In the genomic region with DNA sequence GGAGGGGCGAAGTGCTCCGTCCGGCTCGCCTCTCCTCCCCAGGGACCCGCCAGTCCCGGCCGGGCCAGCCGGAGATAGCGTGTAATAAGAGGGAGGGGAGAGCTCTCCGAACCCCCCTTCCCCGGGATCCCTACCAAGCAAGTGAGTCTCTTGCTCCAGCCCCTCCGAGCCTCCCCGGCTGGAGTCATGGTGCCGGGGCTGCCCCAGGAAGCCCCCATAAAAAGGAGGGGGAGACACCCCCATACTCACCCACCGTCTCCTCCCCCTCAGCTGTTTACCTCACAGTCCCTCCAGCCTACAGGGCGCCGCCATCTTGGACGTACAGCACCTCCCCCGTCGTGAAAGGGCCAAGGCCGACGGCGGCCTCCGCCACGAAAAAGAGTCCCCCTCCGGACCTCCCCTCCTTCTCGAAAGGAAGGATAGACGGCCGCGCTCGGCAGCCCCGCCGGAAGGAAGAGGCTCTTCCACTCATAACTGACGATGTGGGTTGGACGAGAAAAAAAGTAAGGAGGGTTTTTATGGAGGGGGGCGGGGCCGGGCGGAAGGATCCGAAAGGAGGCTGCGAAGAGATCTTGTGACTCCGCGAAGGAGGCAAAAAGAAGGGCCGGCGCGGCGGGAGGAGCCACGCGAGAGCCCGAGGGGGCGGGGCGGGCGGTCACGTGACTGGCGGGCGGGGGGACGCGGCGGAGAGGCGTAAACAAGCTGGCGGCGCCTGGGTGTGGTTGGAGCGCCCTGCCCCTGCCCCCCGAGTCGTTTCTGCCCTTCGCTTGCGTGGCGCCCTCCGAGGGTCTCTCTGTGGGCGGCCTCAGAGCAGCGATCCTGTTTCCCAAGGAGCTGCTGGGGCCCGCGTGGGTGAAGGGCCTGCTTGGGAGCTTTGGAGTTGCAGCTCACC, we compare ENCODE assay signal across 8 cellular contexts. TPM values are rescaled to one million over a fixed set of nuclear protein-coding genes. Genes with fewer than 3 reads are reported as not detected.
DNase-seq lines count a peak whose midpoint lies in the region; ATAC-seq and TF ChIP-seq lines count a peak whose summit lies in the region.

A gene (minus strand): TSS at position 323 of the 892 bp plus-strand sequence. CDS start 15,744 bp downstream, outside the sequence.

- CTCF ChIA-PET in AG04450 (lab: Charles Lee) = interaction anchor here (0.8 to 2.8 kb wide), 7 partner anchors 9 to 78 kb away, joined by 3 to 16 read pairs (median 3); no protein-coding TSS in a partner anchor

- DNase-seq in AG04450 (ENCODE audit: low read depth, low spot score) (peak; percentile 90), NCI-H524 (lab: John Stamatoyannopoulos, UW) (peak; percentile 94 to 97), choroid plexus epithelial cell (ENCODE audit: low read depth) (peak; percentile 98), kidney tubule cell (ENCODE audit: low spot score) (peak; percentile 97)
- peak; percentile 97 to 98 for DNase-seq in activated CD4-positive, alpha-beta T cell treated with anti-CD3 and anti-CD28 coated beads for 4 hours
- DNase-seq in stimulated activated CD4-positive, alpha-beta T cell treated with anti-CD3 and anti-CD28 coated beads, Interleukin-1b, Interleukin-23, amount 100 ng/mL, for 1 hour (ENCODE audit: low read depth in 2 of 2) = peak; percentile 98 to 99

- TF ChIP-seq CTCF in AG04450 (IDR thresholded peaks at IDR 0.05; ENCODE audit: low read depth, low read length) (no peak), choroid plexus epithelial cell (conservative IDR thresholded peaks at IDR 0.05; ENCODE audit: low read depth, low read length) (no peak)

- peaks cover 8% of the 10 kb centered on the region; the same call in 1 of the 2 replicates for H3K9me3 ChIP-seq in AG04450 (ENCODE audit: control insufficient read depth, insufficient read depth, low read length)

- peak within 1 kb of the TSS; percentile 93 for H3K4me3 ChIP-seq in AG04450 (ENCODE audit: low read depth, low read length)
- H3K4me3 ChIP-seq in choroid plexus epithelial cell (ENCODE audit: low read depth, low read length) = peak within 1 kb of the TSS; percentile 95

- peak; percentile 71 for TF ChIP-seq POLR2A in GM19099 (IDR thresholded peaks at IDR 0.05; ENCODE audit: extremely low read depth, insufficient read length, low read depth)

- H3K27me3 ChIP-seq in AG04450 (ENCODE audit: control insufficient read depth, insufficient read depth, low read length) = no peaks in the 10 kb centered on the region

- ATAC-seq in HG03439 (IDR thresholded peaks at IDR 0.05; ENCODE audit: unreplicated experiment) = peak; percentile 77

- H3K27ac ChIP-seq in AG04450 (ENCODE audit: low read depth, low read length) = peak within 1 kb of the TSS; percentile 99

- POLR2A ChIA-PET in AG04450 (lab: Yijun Ruan, JAX) = interaction anchor here (0.6 to 2.0 kb wide), 4 partner anchors 13 to 245 kb away, joined by 3 to 6 read pairs (median 3); no protein-coding TSS in a partner anchor

RNA-seq across cellular contexts. Expression of the gene that starts here (rescaled TPM):
- polyA plus RNA-seq in AG04450 (2011; rRNA removed) = 67.5 and 87.1 TPM in 2 replicates
- polyA minus RNA-seq in AG04450 (2011; rRNA and poly(A)+ RNA removed) = 159 and 178 TPM in 2 replicates

Comparison
In these comparisons a context has a peak if more than half of its experiments do, and no peak if none do; other contexts are left out.
1. Peak in every context shown above with its lines: DNase-seq, ATAC-seq, H3K4me3 ChIP-seq and H3K27ac ChIP-seq.